In the genomic region with DNA sequence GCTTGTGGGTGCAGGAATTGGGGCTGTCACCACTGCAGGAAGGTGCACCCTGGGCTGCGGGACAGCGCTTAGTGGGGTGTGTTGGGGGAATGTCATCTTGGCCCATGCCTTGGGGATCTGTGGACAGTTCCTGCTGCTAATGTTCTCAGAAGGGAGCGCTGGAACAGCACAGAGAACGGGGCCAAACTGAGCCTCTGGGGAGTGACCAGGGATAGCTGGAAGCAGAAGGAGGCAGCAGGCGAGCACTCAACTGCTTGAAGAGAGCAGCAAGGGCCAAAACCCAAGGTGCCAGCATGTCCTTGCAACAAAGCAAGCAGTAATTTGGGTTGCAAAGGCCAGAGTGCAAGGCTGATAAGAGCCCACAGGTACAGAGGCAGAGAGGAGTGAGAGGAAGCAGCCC, we compare ENCODE assay signal across 15 cellular contexts. TPM values are rescaled to one million over a fixed set of nuclear protein-coding genes. Genes with fewer than 3 reads are reported as not detected.
DNase-seq lines count a peak whose midpoint lies in the region; TF ChIP-seq lines count a peak whose summit lies in the region.
"Had no signal": no experiment of that assay in that cellular context is flagged by ENCODE, and none has a peak within 500 bp of the region (broad histone marks: within the 10 kb centered on the region; RNA-seq: fewer than 3 reads in every experiment).

No MANE protein-coding gene starts in this region.

- TF ChIP-seq EP300 in esophagus muscularis mucosa (IDR thresholded peaks at IDR 0.05), result no peak

- 0 out of 22 replicates have a peak, but pooled peaks cover 0 to 4% (median 0%) of the 10 kb centered on the region in 11 experiments for H3K9me3 ChIP-seq in BLaER1 treated with 17β-estradiol and CSF1 and Interleukin-3, amounts not matched to agents 10 nM and 100 nM (replicated peaks in 1 of 11)
- no peaks in the 10 kb centered on the region for H3K9me3 ChIP-seq in esophagus muscularis mucosa
- H3K9me3 ChIP-seq: BE2C, Caco-2 had no signal

- no peak for DNase-seq in HFFc6
- peak; percentile 86 for DNase-seq in esophagus muscularis mucosa (ENCODE audit: extremely low spot score)
- DNase-seq in substantia nigra (lab: John Stamatoyannopoulos, UW), result no peak
- no peak for DNase-seq in cardiac septum (ENCODE audit: low spot score)
- no peak for DNase-seq in activated naive CD8-positive, alpha-beta T cell treated with anti-CD3 and anti-CD28 coated beads for 36 hours
- DNase-seq: ACHN; BE2C; Caco-2; CD4-positive, alpha-beta T cell; DMS79 treated with DMSO at 0.1 percent for 48 hours; GF-D8; H9 had no signal

- H3K4me2 ChIP-seq in BLaER1 treated with 17β-estradiol and CSF1 and Interleukin-3, amounts not matched to agents 10 nM and 100 nM, result peak overlapping the region in 7 of 11 experiments; percentile 8 to 98 (median 78); a peak in 11 of 22 replicates

- H3K9me3 Mint-ChIP-seq in HFFc6, result no peaks in the 10 kb centered on the region
- H3K9me3 Mint-ChIP-seq in activated naive CD8-positive, alpha-beta T cell treated with anti-CD3 and anti-CD28 coated beads for 36 hours, result no peaks in the 10 kb centered on the region
- H3K9me3 Mint-ChIP-seq: CD4-positive, alpha-beta T cell; H9 had no signal

- TF ChIP-seq POLR2A in esophagus muscularis mucosa (IDR thresholded peaks at IDR 0.05; ENCODE audit: low read depth), result no peak

- H3K4me1 Mint-ChIP-seq in HFFc6 (ENCODE audit: low read depth), result peaks cover 62% of the 10 kb centered on the region
- H3K4me1 Mint-ChIP-seq in activated naive CD8-positive, alpha-beta T cell treated with anti-CD3 and anti-CD28 coated beads for 36 hours, result peaks cover 2% of the 10 kb centered on the region

- peak overlapping the region; percentile 4; the same call in 1 of the 2 replicates for H3K4me3 Mint-ChIP-seq in HFFc6
- H3K4me3 Mint-ChIP-seq in activated naive CD8-positive, alpha-beta T cell treated with anti-CD3 and anti-CD28 coated beads for 36 hours, result no peak overlapping the region
- H3K4me3 Mint-ChIP-seq: CD4-positive, alpha-beta T cell; H9 had no signal

- H4K20me1 ChIP-seq in BLaER1 treated with 17β-estradiol and CSF1 and Interleukin-3, amounts not matched to agents 10 nM and 100 nM, result peaks cover 0 to 10% (median 0%) of the 10 kb centered on the region in 11 experiments; a peak in 1 of 22 replicates

- H3K4me3 ChIP-seq in BLaER1 treated with 17β-estradiol and CSF1 and Interleukin-3, amounts not matched to agents 10 nM and 100 nM, result no peak overlapping the region
- no peak overlapping the region for H3K4me3 ChIP-seq in esophagus muscularis mucosa

- H3K27me3 Mint-ChIP-seq in HFFc6 (ENCODE audit: insufficient read depth), result no peaks in the 10 kb centered on the region
- peaks cover 29% of the 10 kb centered on the region for H3K27me3 Mint-ChIP-seq in activated naive CD8-positive, alpha-beta T cell treated with anti-CD3 and anti-CD28 coated beads for 36 hours

- 90% methylated on average over 5 of the region's 5 CpGs for WGBS in esophagus muscularis mucosa

- peaks cover 0 to 46% (median 34%) of the 10 kb centered on the region in 11 experiments; a peak in 17 of 22 replicates for H3K27me3 ChIP-seq in BLaER1 treated with 17β-estradiol and CSF1 and Interleukin-3, amounts not matched to agents 10 nM and 100 nM
- H3K27me3 ChIP-seq in esophagus muscularis mucosa, result peaks cover 0 to 8% (median 0%) of the 10 kb centered on the region in 4 donors

- TF ChIP-seq CTCF in HFFc6 (IDR thresholded peaks at IDR 0.05), result no peak
- no peak for TF ChIP-seq CTCF in esophagus muscularis mucosa (IDR thresholded peaks at IDR 0.05)

- no peak overlapping the region for H3K27ac ChIP-seq in BLaER1 treated with 17β-estradiol and CSF1 and Interleukin-3, amounts not matched to agents 10 nM and 100 nM
- H3K27ac ChIP-seq in esophagus muscularis mucosa (replicated peaks in 1 of 4) (no peak overlapping the region), substantia nigra (ENCODE audit: low read depth, low read length, poor library complexity, severe bottlenecking) (peak overlapping the region; percentile 14)
- H3K27ac ChIP-seq: C4-2B had no signal

- no peak overlapping the region for H3K27ac Mint-ChIP-seq in HFFc6
- no peak overlapping the region for H3K27ac Mint-ChIP-seq in activated naive CD8-positive, alpha-beta T cell treated with anti-CD3 and anti-CD28 coated beads for 36 hours
- H3K27ac Mint-ChIP-seq: CD4-positive, alpha-beta T cell; H9 had no signal

- intact Hi-C loops in esophagus muscularis mucosa (cut with DNase I), result loop anchor here (10.0 kb wide), 1 partner anchor 861 kb away; no protein-coding TSS in a partner anchor
- intact Hi-C loops in cardiac septum (cut with DNase I), result no loop called here

- peaks cover 18% of the 10 kb centered on the region for H3K36me3 Mint-ChIP-seq in HFFc6 (ENCODE audit: low read depth)
- no peaks in the 10 kb centered on the region for H3K36me3 Mint-ChIP-seq in activated naive CD8-positive, alpha-beta T cell treated with anti-CD3 and anti-CD28 coated beads for 36 hours

- H3K4me1 ChIP-seq in BLaER1 treated with 17β-estradiol and CSF1 and Interleukin-3, amounts not matched to agents 10 nM and 100 nM, result peaks cover 28 to 82% (median 59%) of the 10 kb centered on the region in 10 experiments
- peaks cover 15 to 21% (median 19%) of the 10 kb centered on the region in 4 donors for H3K4me1 ChIP-seq in esophagus muscularis mucosa
- H3K4me1 ChIP-seq: BE2C had no signal

- H3K36me3 ChIP-seq in BLaER1 treated with 17β-estradiol and CSF1 and Interleukin-3, amounts not matched to agents 10 nM and 100 nM, result peaks cover 0 to 8% (median 0%) of the 10 kb centered on the region in 11 experiments; a peak in 2 of 22 replicates
- H3K36me3 ChIP-seq in esophagus muscularis mucosa, result no peaks in the 10 kb centered on the region
- H3K36me3 ChIP-seq: BE2C had no signal

- H3K9ac ChIP-seq in BLaER1 treated with 17β-estradiol and CSF1 and Interleukin-3, amounts not matched to agents 10 nM and 100 nM, result no peak overlapping the region

RNA-seq across cellular contexts. Expression of gene WDFY4, which starts 31.3 kb away (rescaled TPM):
- not detected for total RNA-seq in HFFc6 (2021; fragmentation: NEBNext Ultra II Directional; extraction: Animal tissue kit (Norgen Biotek cat#: 25700))
- total RNA-seq in esophagus muscularis mucosa (1 to 10 TPM; 2.3 to 7.3 (median 5.2) TPM), cardiac septum (1.5 TPM)
- 1 to 10 TPM in 1 of 2 experiments, under 1 TPM in 1; 0.93 to 1.2 TPM for total RNA-seq in activated naive CD8-positive, alpha-beta T cell treated with anti-CD3 and anti-CD28 coated beads for 36 hours
- total RNA-seq: Caco-2, H1, H9 had no signal

RNA-seq across cellular contexts. Expression of gene ARHGAP22, which starts 48.5 kb away (rescaled TPM):
- total RNA-seq in HFFc6 (2021; fragmentation: NEBNext Ultra II Directional; extraction: Animal tissue kit (Norgen Biotek cat#: 25700)), result 100 to 1,000 TPM in 1 of 6 experiments, 10 to 100 TPM in 5; 74.3 to 117 (median 95.7) TPM
- total RNA-seq in esophagus muscularis mucosa, result 1 to 10 TPM; 2.2 to 9.1 (median 4.8) TPM
- total RNA-seq in cardiac septum, result 4.4 TPM
- not detected for total RNA-seq in activated naive CD8-positive, alpha-beta T cell treated with anti-CD3 and anti-CD28 coated beads for 36 hours
- total RNA-seq: CD4-positive, alpha-beta T cell had no signal

Comparison
In these comparisons a context has a peak if more than half of its experiments do, and no peak if none do; other contexts are left out.
1. RNA of gene ARHGAP22, which starts 48.5 kb away (total RNA-seq): 74.3 to 117 TPM in HFFc6; 2.2 to 9.1 TPM in esophagus muscularis mucosa, 4.4 TPM in cardiac septum (single experiment) and not detected in activated naive CD8-positive, alpha-beta T cell treated with anti-CD3 and anti-CD28 coated beads for 36 hours; every median in the first group is over 4 times any median in the second.